In the genomic region with DNA sequence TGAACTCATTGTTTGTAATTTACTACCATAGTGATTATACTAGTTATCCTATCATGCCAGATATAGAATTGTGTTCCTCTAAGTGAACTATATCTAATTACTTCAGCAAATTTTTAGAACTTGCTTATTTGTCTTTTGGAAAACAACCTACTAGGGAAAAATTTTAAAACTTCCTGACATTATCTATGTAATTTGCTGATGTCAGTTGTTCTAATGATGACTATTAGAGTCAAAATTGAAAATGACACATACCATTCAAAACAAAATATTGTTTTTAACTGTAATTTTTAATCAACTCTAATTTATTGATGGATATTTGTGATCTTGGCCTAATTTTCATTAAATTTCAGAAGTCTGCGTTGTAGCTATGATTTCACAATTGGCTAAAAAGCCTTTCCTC, we compare ENCODE assay signal across 8 cellular contexts.
"Had no signal": no experiment of that assay in that cellular context is flagged by ENCODE, and none has a peak within 500 bp of the region (broad histone marks: within the 10 kb centered on the region; RNA-seq: fewer than 3 reads in every experiment).

No MANE protein-coding gene starts in this region.

- H3K4me2 ChIP-seq: GM23338 had no signal

- H2AFZ ChIP-seq: GM23338 had no signal

- ATAC-seq: GM23338, K562 had no signal

- H3K4me3 ChIP-seq: GM23338, K562 had no signal

- FAIRE-seq: H1, H54, HTR-8/SVneo, K562 had no signal

- DNase-seq: H9, HCEC 1CT, KG1 had no signal
